1 cellular context compared by ENCODE assay signal in genomic region chr17:27654654-27655524, GRCh38.
A peak's percentile ranks its signal among the peaks of the same experiment; 100 is the strongest.
TF ChIP-seq lines count a peak whose summit lies in the region.

No MANE protein-coding gene starts in this region.

TF ChIP-seq in K562, 482 proteins besides CTCF, POLR2A, EP300 and RAD21 (continued from another document and continues in another):
- peak; percentile 72; the same call in 1 of the 2 replicates for TF ChIP-seq ZBTB40 (IDR thresholded peaks at IDR 0.05)
- no peak for TF ChIP-seq ZBTB40 (CRISPR knock-in tag; IDR thresholded peaks at IDR 0.05)
- no peak for TF ChIP-seq HNRNPK (IDR thresholded peaks at IDR 0.05; ENCODE audit: low read depth, low read length, poor library complexity, severe bottlenecking)
- peak; percentile 77 for TF ChIP-seq CTCFL (IDR thresholded peaks at IDR 0.05; ENCODE audit: borderline replicate concordance, insufficient read depth, low read depth, low read length, poor library complexity, severe bottlenecking)
- peak; percentile 32; the same call in 1 of the 2 replicates for TF ChIP-seq RBFOX2 (IDR thresholded peaks at IDR 0.05; ENCODE audit: low read depth, low read length)
- TF ChIP-seq EGR1 (conservative IDR thresholded peaks at IDR 0.05): no peak
- peak; percentile 21 for TF ChIP-seq NEUROD1 (IDR thresholded peaks at IDR 0.05; ENCODE audit: borderline replicate concordance, low read depth, low read length, partially characterized antibody)
- TF ChIP-seq, protein P1, sequence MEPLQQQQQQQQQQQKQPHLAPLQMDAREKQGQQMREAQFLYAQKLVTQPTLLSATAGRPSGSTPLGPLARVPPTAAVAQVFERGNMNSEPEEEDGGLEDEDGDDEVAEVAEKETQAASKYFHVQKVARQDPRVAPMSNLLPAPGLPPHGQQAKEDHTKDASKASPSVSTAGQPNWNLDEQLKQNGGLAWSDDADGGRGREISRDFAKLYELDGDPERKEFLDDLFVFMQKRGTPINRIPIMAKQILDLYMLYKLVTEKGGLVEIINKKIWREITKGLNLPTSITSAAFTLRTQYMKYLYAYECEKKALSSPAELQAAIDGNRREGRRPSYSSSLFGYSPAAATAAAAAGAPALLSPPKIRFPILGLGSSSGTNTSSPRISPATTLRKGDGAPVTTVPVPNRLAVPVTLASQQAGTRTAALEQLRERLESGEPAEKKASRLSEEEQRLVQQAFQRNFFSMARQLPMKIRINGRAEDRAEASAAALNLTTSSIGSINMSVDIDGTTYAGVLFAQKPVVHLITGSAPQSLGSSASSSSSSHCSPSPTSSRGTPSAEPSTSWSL (CRISPR knock-in tag; IDR thresholded peaks at IDR 0.05; ENCODE audit: borderline replicate concordance): no peak
- peak; percentile 58; the same call in 1 of the 2 replicates for TF ChIP-seq STAG1 (CRISPR knock-in tag; IDR thresholded peaks at IDR 0.05; ENCODE audit: borderline replicate concordance)
- TF ChIP-seq ZBTB7A (IDR thresholded peaks at IDR 0.05; ENCODE audit: borderline replicate concordance, control insufficient read depth, low read depth, low read length): 0 out of 2 replicates have a peak, but pooled peaks have one; percentile 25
- TF ChIP-seq ELF4 (CRISPR knock-in tag; IDR thresholded peaks at IDR 0.05): no peak
- TF ChIP-seq RREB1 (CRISPR knock-in tag; IDR thresholded peaks at IDR 0.05): 0 out of 2 replicates have a peak, but pooled peaks have one; percentile 71
- TF ChIP-seq NR2C1 (IDR thresholded peaks at IDR 0.05): peak; percentile 82
- TF ChIP-seq NR2C1 (tag; IDR thresholded peaks at IDR 0.05): peak; percentile 68
- TF ChIP-seq CXXC5 (CRISPR knock-in tag; IDR thresholded peaks at IDR 0.05): peak; percentile 42
- TF ChIP-seq L3MBTL2 (IDR thresholded peaks at IDR 0.05): 0 out of 2 replicates have a peak, but pooled peaks have one; percentile 39
- no peak for TF ChIP-seq CBFB (CRISPR knock-in tag; IDR thresholded peaks at IDR 0.05)
- TF ChIP-seq ZNF143 (CRISPR knock-in tag; IDR thresholded peaks at IDR 0.05): no peak
- TF ChIP-seq AFF4 (CRISPR knock-in tag; IDR thresholded peaks at IDR 0.05): no peak
- TF ChIP-seq FOSL1 (tag; conservative IDR thresholded peaks at IDR 0.05): no peak
- TF ChIP-seq YY1 (IDR thresholded peaks at IDR 0.05; ENCODE audit: borderline replicate concordance in 1 of 3, control insufficient read depth in 1 of 3, extremely low read depth in 1 of 3, insufficient read depth in 3 of 3, insufficient read length in 1 of 3, insufficient replicate concordance in 2 of 3, low read depth in 1 of 3, low read length in 2 of 3): peak; percentile 25 to 81 (median 43)
- no peak for TF ChIP-seq PATZ1 (CRISPR knock-in tag; IDR thresholded peaks at IDR 0.05; ENCODE audit: borderline replicate concordance)
- TF ChIP-seq BHLHE40 (IDR thresholded peaks at IDR 0.05; ENCODE audit: low read length): peak; percentile 8; the same call in 1 of the 2 replicates
- peak; percentile 84 for TF ChIP-seq ELF1 (tag; IDR thresholded peaks at IDR 0.05)
- no peak for TF ChIP-seq CREB1 (IDR thresholded peaks at IDR 0.05)
- TF ChIP-seq CREB1 (CRISPR knock-in tag; IDR thresholded peaks at IDR 0.05): no peak
- TF ChIP-seq CC2D1A (IDR thresholded peaks at IDR 0.05): peak; percentile 59; the same call in 1 of the 2 replicates
